ENCODE assay signal across 1 cellular context in genomic region chr2:98932778-98933343, GRCh38.
TF ChIP-seq lines count a peak whose summit lies in the region.

No MANE protein-coding gene starts in this region.

TF ChIP-seq in K562, 482 proteins besides CTCF, POLR2A, EP300 and RAD21 (continued from another document):
- TF ChIP-seq CHD7 (IDR thresholded peaks at IDR 0.05; ENCODE audit: low read depth, low read length), result no peak
- no peak for TF ChIP-seq NFIC (IDR thresholded peaks at IDR 0.05)
- TF ChIP-seq SREBF2 (CRISPR knock-in tag; IDR thresholded peaks at IDR 0.05), result no peak
- no peak for TF ChIP-seq ZNF324 (CRISPR knock-in tag; IDR thresholded peaks at IDR 0.05)
- no peak for TF ChIP-seq LEF1 (IDR thresholded peaks at IDR 0.05)
- TF ChIP-seq E2F1 (CRISPR knock-in tag; IDR thresholded peaks at IDR 0.05), result no peak
- TF ChIP-seq ELK1 (CRISPR knock-in tag; IDR thresholded peaks at IDR 0.05), result no peak
- no peak for TF ChIP-seq PREB (CRISPR knock-in tag; IDR thresholded peaks at IDR 0.05)
- no peak for TF ChIP-seq DIDO1 (tag; IDR thresholded peaks at IDR 0.05; ENCODE audit: low read depth)
- TF ChIP-seq ZNF277 (CRISPR knock-in tag; IDR thresholded peaks at IDR 0.05; ENCODE audit: borderline replicate concordance), result no peak
- no peak for TF ChIP-seq FOXK1 (CRISPR knock-in tag; IDR thresholded peaks at IDR 0.05; ENCODE audit: borderline replicate concordance)
- no peak for TF ChIP-seq RUNX1 (IDR thresholded peaks at IDR 0.05; ENCODE audit: low read depth)
- no peak for TF ChIP-seq THRB (CRISPR knock-in tag; conservative IDR thresholded peaks at IDR 0.05)
- TF ChIP-seq YY1 (IDR thresholded peaks at IDR 0.05; ENCODE audit: borderline replicate concordance in 1 of 3, control insufficient read depth in 1 of 3, extremely low read depth in 1 of 3, insufficient read depth in 3 of 3, insufficient read length in 1 of 3, insufficient replicate concordance in 2 of 3, low read depth in 1 of 3, low read length in 2 of 3), result no peak
- no peak for TF ChIP-seq ETV6 (IDR thresholded peaks at IDR 0.05; ENCODE audit: borderline replicate concordance in 1 of 2, low read depth in 2 of 2, low read length in 1 of 2)
- TF ChIP-seq ETV6 (CRISPR knock-in tag; IDR thresholded peaks at IDR 0.05; ENCODE audit: borderline replicate concordance), result no peak
- TF ChIP-seq TAF7 (tag; IDR thresholded peaks at IDR 0.05), result no peak
TF ChIP-seq in K562: peak in this region for 0.
